8 cellular contexts compared by ENCODE assay signal in genomic region chr20:50744143-50744792, GRCh38. TPM values are rescaled to one million over a fixed set of nuclear protein-coding genes. Genes with fewer than 3 reads are reported as not detected.
A peak's percentile ranks its signal among the peaks of the same experiment; 100 is the strongest.
DNase-seq lines count a peak whose midpoint lies in the region; ATAC-seq and TF ChIP-seq lines count a peak whose summit lies in the region.

No MANE protein-coding gene starts in this region.

- peaks cover 14% of the 10 kb centered on the region for H3K36me3 Mint-ChIP-seq in stimulated activated memory B cell treated with anti-CD40 and anti-IgM and Interleukin-4, amounts not matched to agents 10 μg/mL and 1 μg/mL and 100 μg/mL, for 72 hours

- H3K4me3 Mint-ChIP-seq in stimulated activated memory B cell treated with anti-CD40 and anti-IgM and Interleukin-4, amounts not matched to agents 10 μg/mL and 1 μg/mL and 100 μg/mL, for 72 hours, result no peak overlapping the region

- H3K27ac Mint-ChIP-seq in stimulated activated memory B cell treated with anti-CD40 and anti-IgM and Interleukin-4, amounts not matched to agents 10 μg/mL and 1 μg/mL and 100 μg/mL, for 72 hours, result no peak overlapping the region

- ATAC-seq in mucosa of descending colon (peak; percentile 80), GM21526 (IDR thresholded peaks at IDR 0.05; ENCODE audit: low FRiP score, unreplicated experiment) (no peak)
- ATAC-seq in stimulated activated memory B cell treated with anti-CD40 and anti-IgM and Interleukin-4, amounts not matched to agents 10 μg/mL and 1 μg/mL and 100 μg/mL, for 72 hours, result no peak

- no peak overlapping the region for H3K4me3 ChIP-seq in mucosa of descending colon

- intact Hi-C loops in mucosa of descending colon (cut with DNase I, micrococcal nuclease), result loop anchor here in 1 of 2 donors (10.0 kb wide), 1 partner anchor 119 kb away; no protein-coding TSS in a partner anchor

- H3K4me1 ChIP-seq in mucosa of descending colon (ENCODE audit: low read depth), result peaks cover 44% of the 10 kb centered on the region

- peak; percentile 92 for DNase-seq in EH (ENCODE audit: low read depth)
- peak; percentile 29 to 56 for DNase-seq in NCI-H526 (lab: John Stamatoyannopoulos, UW)
- DNase-seq in ecto neural progenitor cell (ENCODE audit: low spot score), result peak; percentile 63
- DNase-seq in mucosa of descending colon, result peak; percentile 53 to 66 (median 63)
- DNase-seq in activated CD4-positive, alpha-beta T cell treated with anti-CD3 and anti-CD28 coated beads for 1 hour, result no peak
- no peak for DNase-seq in NCI-H2081 treated with DMSO at 0.1 percent for 48 hours (lab: John Stamatoyannopoulos, UW)

- no peaks in the 10 kb centered on the region for H3K27me3 Mint-ChIP-seq in stimulated activated memory B cell treated with anti-CD40 and anti-IgM and Interleukin-4, amounts not matched to agents 10 μg/mL and 1 μg/mL and 100 μg/mL, for 72 hours

- TF ChIP-seq CTCF in mucosa of descending colon (IDR thresholded peaks at IDR 0.05), result no peak

- H3K9me3 Mint-ChIP-seq in stimulated activated memory B cell treated with anti-CD40 and anti-IgM and Interleukin-4, amounts not matched to agents 10 μg/mL and 1 μg/mL and 100 μg/mL, for 72 hours, result no peaks in the 10 kb centered on the region

- no peaks in the 10 kb centered on the region for H3K36me3 ChIP-seq in mucosa of descending colon (ENCODE audit: low read depth)

- H3K4me1 Mint-ChIP-seq in stimulated activated memory B cell treated with anti-CD40 and anti-IgM and Interleukin-4, amounts not matched to agents 10 μg/mL and 1 μg/mL and 100 μg/mL, for 72 hours, result peaks cover 20% of the 10 kb centered on the region

- no peaks in the 10 kb centered on the region for H3K9me3 ChIP-seq in mucosa of descending colon

RNA-seq across cellular contexts. Expression of gene PARD6B, which starts 12.9 kb away (rescaled TPM):
- total RNA-seq in mucosa of descending colon, result 10 to 100 TPM; 16.8 to 35.1 (median 29.2) TPM

RNA-seq across cellular contexts. Expression of gene BCAS4, which starts 50.6 kb away (rescaled TPM):
- total RNA-seq in mucosa of descending colon, result 1 to 10 TPM; 1.9 to 5.6 (median 2.9) TPM

RNA-seq across cellular contexts. Expression of gene RIPOR3, which starts 52.9 kb away (rescaled TPM):
- 10 to 100 TPM in 1 of 3 donors, 1 to 10 TPM in 2; 2.2 to 13.4 (median 5.8) TPM for total RNA-seq in mucosa of descending colon

Comparison
In these comparisons a context has a peak if more than half of its experiments do, and no peak if none do; other contexts are left out.
1. DNase-seq: peak in EH (single experiment), NCI-H526 (2 of 2), ecto neural progenitor cell (single experiment) and mucosa of descending colon (3 of 3); none in activated CD4-positive, alpha-beta T cell treated with anti-CD3 and anti-CD28 coated beads for 1 hour (single experiment) and NCI-H2081 treated with DMSO at 0.1 percent for 48 hours (single experiment).